In the genomic region with DNA sequence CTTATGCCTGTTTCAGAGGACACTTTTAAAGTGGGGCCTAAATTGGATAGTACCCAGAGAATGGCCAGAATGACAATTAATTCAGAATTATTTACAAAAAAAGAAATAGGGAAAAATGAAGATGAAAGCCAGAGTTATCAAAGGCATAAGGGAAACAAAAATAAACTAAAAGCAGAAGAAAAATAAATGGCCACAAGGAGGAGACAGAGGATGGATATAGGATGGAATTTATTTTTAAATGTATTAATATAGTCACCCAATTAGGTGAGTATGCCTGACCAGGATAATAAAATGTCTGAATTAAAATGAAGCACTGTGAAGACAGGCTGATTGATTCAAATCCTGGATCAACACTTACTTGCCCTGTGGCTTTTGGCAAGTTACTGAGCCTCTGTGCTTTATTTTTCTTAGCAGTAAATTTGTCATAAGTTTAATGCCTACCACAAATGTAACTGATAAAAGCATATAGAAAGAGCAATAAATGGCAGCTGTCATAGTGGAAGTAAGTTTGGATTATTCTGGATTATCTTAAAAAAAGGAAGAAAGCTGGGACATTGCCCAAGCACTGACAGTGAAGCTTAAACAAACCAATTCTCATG, we compare ENCODE assay signal across 9 cellular contexts. TPM values are rescaled to one million over a fixed set of nuclear protein-coding genes. Genes with fewer than 3 reads are reported as not detected.
DNase-seq lines count a peak whose midpoint lies in the region; ATAC-seq and TF ChIP-seq lines count a peak whose summit lies in the region.
"Had no signal": no experiment of that assay in that cellular context is flagged by ENCODE, and none has a peak within 500 bp of the region (broad histone marks: within the 10 kb centered on the region; RNA-seq: fewer than 3 reads in every experiment).

No MANE protein-coding gene starts in this region.

- H4K20me1 ChIP-seq in DOHH2 (ENCODE audit: control insufficient read depth, insufficient read depth, low read depth, low read length) (no peaks in the 10 kb centered on the region), Loucy (ENCODE audit: insufficient read depth, low read length, poor library complexity, severe bottlenecking) (no peaks in the 10 kb centered on the region)

- DNase-seq in cardiac fibroblast (ENCODE audit: low read depth in 2 of 2) (peak in 1 of 2 donors; percentile 37), activated gamma-delta T cell treated with Interleukin-2 at 50 U/mL for 16 hours (no peak), HK-2 (ENCODE audit: unreplicated experiment) (no peak)
- no peak for DNase-seq in naive thymus-derived CD8-positive, alpha-beta T cell
- DNase-seq: NCI-H1694 treated with DMSO at 0.1 percent for 48 hours had no signal

- no peaks in the 10 kb centered on the region for H3K4me1 ChIP-seq in DOHH2 (ENCODE audit: control insufficient read depth, low read length)
- H3K4me1 ChIP-seq in Loucy (ENCODE audit: insufficient read depth, low read length, poor library complexity, severe bottlenecking), result no peaks in the 10 kb centered on the region
- peaks cover 75 to 83% of the 10 kb centered on the region in 2 experiments for H3K4me1 ChIP-seq in neutrophil (ENCODE audit: control insufficient read depth in 1 of 2, insufficient read depth in 1 of 2, low read depth in 1 of 2, low read length in 1 of 2)

- H3K4me3 Mint-ChIP-seq in naive thymus-derived CD8-positive, alpha-beta T cell, result no peak overlapping the region

- H3K9me3 Mint-ChIP-seq in naive thymus-derived CD8-positive, alpha-beta T cell, result no peaks in the 10 kb centered on the region

- peaks cover 0 to 10% (median 5%) of the 10 kb centered on the region in 5 donors for H3K27me3 Mint-ChIP-seq in naive thymus-derived CD8-positive, alpha-beta T cell

- H3K79me2 ChIP-seq in DOHH2 (ENCODE audit: control insufficient read depth, low read length) (no peaks in the 10 kb centered on the region), Loucy (ENCODE audit: insufficient read depth, low read length) (no peaks in the 10 kb centered on the region)

- no peaks in the 10 kb centered on the region for H3K36me3 Mint-ChIP-seq in naive thymus-derived CD8-positive, alpha-beta T cell

- H3K27ac Mint-ChIP-seq in naive thymus-derived CD8-positive, alpha-beta T cell, result no peak overlapping the region

- no peak for ATAC-seq in HG02610 (IDR thresholded peaks at IDR 0.05; ENCODE audit: unreplicated experiment)
- ATAC-seq in naive thymus-derived CD8-positive, alpha-beta T cell, result no peak

- no peaks in the 10 kb centered on the region for H3K27me3 ChIP-seq in DOHH2 (ENCODE audit: control insufficient read depth, low read length)
- no peaks in the 10 kb centered on the region for H3K27me3 ChIP-seq in Loucy (ENCODE audit: insufficient read depth, low read length, poor library complexity, severe bottlenecking)
- H3K27me3 ChIP-seq in neutrophil, result no peaks in the 10 kb centered on the region

- no peak overlapping the region for H3K4me3 ChIP-seq in DOHH2 (ENCODE audit: low read length)
- H3K4me3 ChIP-seq in Loucy (ENCODE audit: low read length, poor library complexity, severe bottlenecking), result no peak overlapping the region
- H3K4me3 ChIP-seq in cardiac fibroblast (replicated peaks in 1 of 2; ENCODE audit: low read depth in 2 of 2, low read length in 2 of 2), result no peak overlapping the region
- no peak overlapping the region for H3K4me3 ChIP-seq in neutrophil (ENCODE audit: low read depth in 1 of 2, low read length in 1 of 2)

- H2AFZ ChIP-seq in Loucy (ENCODE audit: low read length), result no peak overlapping the region

- no peaks in the 10 kb centered on the region for H3K9me2 ChIP-seq in DOHH2 (replicated peaks; ENCODE audit: control insufficient read depth, low read length)
- no peaks in the 10 kb centered on the region for H3K9me2 ChIP-seq in Loucy (replicated peaks; ENCODE audit: low read depth, low read length)

- H3F3A ChIP-seq in DOHH2 (ENCODE audit: control insufficient read depth, insufficient read depth) (no peaks in the 10 kb centered on the region), Loucy (ENCODE audit: low read depth) (no peaks in the 10 kb centered on the region)

- H3K4me2 ChIP-seq in DOHH2 (ENCODE audit: low read length) (no peak overlapping the region), Loucy (ENCODE audit: low read depth, low read length, poor library complexity, severe bottlenecking) (no peak overlapping the region)

- H3K36me3 ChIP-seq in DOHH2 (ENCODE audit: control insufficient read depth, low read length) (no peaks in the 10 kb centered on the region), Loucy (ENCODE audit: insufficient read depth, low read length) (no peaks in the 10 kb centered on the region), neutrophil (no peaks in the 10 kb centered on the region)

- H3K9me3 ChIP-seq in DOHH2 (ENCODE audit: control insufficient read depth, insufficient read depth, low read length), result no peaks in the 10 kb centered on the region
- no peaks in the 10 kb centered on the region for H3K9me3 ChIP-seq in Loucy (ENCODE audit: insufficient read depth, low read depth, low read length)
- no peaks in the 10 kb centered on the region for H3K9me3 ChIP-seq in neutrophil

- H3K9ac ChIP-seq in Loucy (ENCODE audit: low read depth, low read length, poor library complexity, severe bottlenecking), result no peak overlapping the region

- H3K27ac ChIP-seq in DOHH2 (ENCODE audit: low read depth, low read length) (no peak overlapping the region), neutrophil (peak overlapping the region; percentile 84)

- POLR2A ChIA-PET in naive thymus-derived CD8-positive, alpha-beta T cell (lab: Charles Lee), result no interaction called here

- H3K4me1 Mint-ChIP-seq in naive thymus-derived CD8-positive, alpha-beta T cell, result no peaks in the 10 kb centered on the region

- peak; percentile 32 for TF ChIP-seq CTCF in DOHH2 (IDR thresholded peaks at IDR 0.05; ENCODE audit: low read depth, low read length, poor library complexity, severe bottlenecking)
- TF ChIP-seq CTCF in Loucy (conservative IDR thresholded peaks at IDR 0.05; ENCODE audit: low read length), result peak; percentile 64
- TF ChIP-seq CTCF in cardiac fibroblast (IDR thresholded peaks at IDR 0.05; ENCODE audit: low read depth, low read length), result peak; percentile 37
- TF ChIP-seq CTCF in neutrophil (IDR thresholded peaks at IDR 0.05), result peak; percentile 52

RNA-seq across cellular contexts. Expression of gene CLEC9A, which starts 3.4 kb away (rescaled TPM):
- total RNA-seq in naive thymus-derived CD8-positive, alpha-beta T cell, result not detected
- not detected for polyA plus RNA-seq in naive thymus-derived CD8-positive, alpha-beta T cell

RNA-seq across cellular contexts. Expression of gene CLEC12B, which starts 23.5 kb away (rescaled TPM):
- total RNA-seq in naive thymus-derived CD8-positive, alpha-beta T cell, result not detected
- polyA plus RNA-seq in naive thymus-derived CD8-positive, alpha-beta T cell, result not detected

RNA-seq across cellular contexts. Expression of gene CLEC1B, which starts 35.0 kb away (rescaled TPM):
- not detected for total RNA-seq in naive thymus-derived CD8-positive, alpha-beta T cell
- polyA plus RNA-seq in naive thymus-derived CD8-positive, alpha-beta T cell, result not detected
